1 cellular context compared by ENCODE assay signal in the genomic region with DNA sequence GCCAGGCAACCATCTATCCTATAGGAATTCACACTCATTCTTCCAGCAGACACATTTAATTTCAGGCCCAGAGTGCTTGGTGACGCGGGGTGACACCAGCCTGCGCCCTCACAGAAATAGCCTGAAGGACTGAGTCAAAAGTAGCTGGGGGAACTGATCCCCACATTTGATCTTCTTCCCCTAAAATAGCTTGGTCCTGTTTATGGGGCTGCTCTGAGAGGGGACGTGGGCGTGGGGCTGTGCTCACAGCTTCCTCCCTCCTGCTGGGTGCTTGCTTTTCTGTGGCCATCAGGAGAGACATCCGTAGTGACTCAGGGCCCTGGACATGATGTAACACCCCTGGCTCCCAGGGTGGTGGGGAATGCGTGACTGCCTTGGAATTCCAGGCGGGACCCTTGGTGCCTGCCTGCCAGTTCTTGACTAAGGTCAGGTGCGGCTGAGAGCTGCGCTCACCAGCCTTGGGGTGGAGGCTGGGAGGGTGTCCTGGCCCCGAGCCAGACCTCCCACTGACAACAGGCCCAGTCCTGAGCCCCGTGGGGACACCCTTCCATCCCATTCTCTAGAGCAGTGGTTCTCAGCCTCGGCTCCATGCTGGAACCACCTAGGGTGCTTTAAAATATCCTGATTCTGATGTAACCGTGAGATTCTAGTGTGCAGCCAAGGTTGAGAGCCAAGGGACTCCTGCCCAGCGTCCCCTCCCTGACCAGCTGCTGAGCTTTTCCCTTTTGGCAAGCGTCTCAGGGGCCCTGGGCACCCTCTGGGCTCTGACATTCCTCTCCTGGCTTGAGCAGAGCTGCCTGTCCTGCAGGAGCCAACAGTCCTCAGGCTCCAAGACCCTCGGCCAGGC.
TF ChIP-seq lines count a peak whose summit lies in the region.

No MANE protein-coding gene starts in this region.

TF ChIP-seq in GM12878, 131 proteins besides CTCF, POLR2A, EP300 and RAD21 (continued from another document):
- no peak for TF ChIP-seq FOS (IDR thresholded peaks at IDR 0.05; ENCODE audit: borderline replicate concordance, extremely low read depth, insufficient read length)
- no peak for TF ChIP-seq RCOR1 (conservative IDR thresholded peaks at IDR 0.05; ENCODE audit: low read depth, low read length)
- TF ChIP-seq NRF1 (conservative IDR thresholded peaks at IDR 0.05; ENCODE audit: low read depth, low read length) = no peak
- TF ChIP-seq HCFC1 (IDR thresholded peaks at IDR 0.05; ENCODE audit: low read length) = no peak
- TF ChIP-seq MEF2A (IDR thresholded peaks at IDR 0.05; ENCODE audit: insufficient read depth, low read depth, low read length) = 0 out of 2 replicates have a peak, but pooled peaks have one; percentile 20
- no peak for TF ChIP-seq ZNF384 (IDR thresholded peaks at IDR 0.05; ENCODE audit: borderline replicate concordance, low read depth, low read length)
- TF ChIP-seq ZNF592 (IDR thresholded peaks at IDR 0.05) = no peak
- TF ChIP-seq, protein P1, sequence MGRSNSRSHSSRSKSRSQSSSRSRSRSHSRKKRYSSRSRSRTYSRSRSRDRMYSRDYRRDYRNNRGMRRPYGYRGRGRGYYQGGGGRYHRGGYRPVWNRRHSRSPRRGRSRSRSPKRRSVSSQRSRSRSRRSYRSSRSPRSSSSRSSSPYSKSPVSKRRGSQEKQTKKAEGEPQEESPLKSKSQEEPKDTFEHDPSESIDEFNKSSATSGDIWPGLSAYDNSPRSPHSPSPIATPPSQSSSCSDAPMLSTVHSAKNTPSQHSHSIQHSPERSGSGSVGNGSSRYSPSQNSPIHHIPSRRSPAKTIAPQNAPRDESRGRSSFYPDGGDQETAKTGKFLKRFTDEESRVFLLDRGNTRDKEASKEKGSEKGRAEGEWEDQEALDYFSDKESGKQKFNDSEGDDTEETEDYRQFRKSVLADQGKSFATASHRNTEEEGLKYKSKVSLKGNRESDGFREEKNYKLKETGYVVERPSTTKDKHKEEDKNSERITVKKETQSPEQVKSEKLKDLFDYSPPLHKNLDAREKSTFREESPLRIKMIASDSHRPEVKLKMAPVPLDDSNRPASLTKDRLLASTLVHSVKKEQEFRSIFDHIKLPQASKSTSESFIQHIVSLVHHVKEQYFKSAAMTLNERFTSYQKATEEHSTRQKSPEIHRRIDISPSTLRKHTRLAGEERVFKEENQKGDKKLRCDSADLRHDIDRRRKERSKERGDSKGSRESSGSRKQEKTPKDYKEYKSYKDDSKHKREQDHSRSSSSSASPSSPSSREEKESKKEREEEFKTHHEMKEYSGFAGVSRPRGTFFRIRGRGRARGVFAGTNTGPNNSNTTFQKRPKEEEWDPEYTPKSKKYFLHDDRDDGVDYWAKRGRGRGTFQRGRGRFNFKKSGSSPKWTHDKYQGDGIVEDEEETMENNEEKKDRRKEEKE (IDR thresholded peaks at IDR 0.05) = no peak
